ENCODE assay signal across 9 cellular contexts in genomic region chr6:7673063-7673536, GRCh38. TPM values are rescaled to one million over a fixed set of nuclear protein-coding genes. Genes with fewer than 3 reads are reported as not detected.
DNase-seq lines count a peak whose midpoint lies in the region; ATAC-seq and TF ChIP-seq lines count a peak whose summit lies in the region.
"Had no signal": no experiment of that assay in that cellular context is flagged by ENCODE, and none has a peak within 500 bp of the region (broad histone marks: within the 10 kb centered on the region; RNA-seq: fewer than 3 reads in every experiment).

No MANE protein-coding gene starts in this region.

- no peaks in the 10 kb centered on the region for H3K36me3 ChIP-seq in PC-3 (ENCODE audit: low read depth, low read length)
- H3K36me3 ChIP-seq in psoas muscle (ENCODE audit: insufficient read depth in 1 of 2, low read depth in 1 of 2) = no peaks in the 10 kb centered on the region

- 4 to 12% (median 5%) methylated on average over 12 to 16 of the region's 16 CpGs for WGBS in psoas muscle, 3 donors

- H3K27ac ChIP-seq in PC-3 (ENCODE audit: low read length) (peak overlapping the region; percentile 62), foreskin keratinocyte (peak overlapping the region; percentile 70), psoas muscle (no peak overlapping the region)

- CTCF ChIA-PET in PC-3 (lab: Charles Lee) = interaction anchor here (1.1 kb wide), 1 partner anchor 50 kb away, joined by 3 read pairs; no protein-coding TSS in a partner anchor

- peak overlapping the region; percentile 64 for H2AFZ ChIP-seq in PC-3 (ENCODE audit: low read length)

- POLR2A ChIA-PET in PC-3 (lab: Charles Lee; ENCODE audit: unreplicated experiment) = interaction anchor here (0.7 kb wide), 1 partner anchor 25 kb away, joined by 3 read pairs; no protein-coding TSS in a partner anchor

- no TSS peak for BruUV-seq in PC-3 (replicated peaks; lab: Mats Ljungman, UMichigan)

- no peaks in the 10 kb centered on the region for H3F3A ChIP-seq in PC-3 (ENCODE audit: low read length, unreplicated experiment)

- H3K4me1 ChIP-seq in PC-3 (ENCODE audit: insufficient read depth, low read length) = peaks cover 34% of the 10 kb centered on the region
- H3K4me1 ChIP-seq in foreskin keratinocyte = peaks cover 12% of the 10 kb centered on the region
- H3K4me1 ChIP-seq in psoas muscle = no peaks in the 10 kb centered on the region

- H3K79me2 ChIP-seq in PC-3 (ENCODE audit: low read length) = no peaks in the 10 kb centered on the region

- no peaks in the 10 kb centered on the region for H3K9me2 ChIP-seq in PC-3 (replicated peaks; ENCODE audit: low read length)

- H3K9me3 ChIP-seq in PC-3 (ENCODE audit: low read length) = no peaks in the 10 kb centered on the region
- H3K9me3 ChIP-seq in psoas muscle = no peaks in the 10 kb centered on the region

- peak overlapping the region; percentile 32; the same call in 1 of the 2 replicates for H3K9ac ChIP-seq in PC-3 (ENCODE audit: low read length)

- no peaks in the 10 kb centered on the region for H3K4me1 Mint-ChIP-seq in stimulated activated naive CD8-positive, alpha-beta T cell treated with anti-CD3 and anti-CD28 coated beads, Interleukin-15, amount 100 ng/mL, for 72 hours
- H3K4me1 Mint-ChIP-seq in activated T-helper 1 cell treated with anti-CD3 and anti-CD28 coated beads, Interleukin-12 subunit alpha, Interleukin-12 subunit beta, Interleukin-2, Interleukin-4 antibody, amounts not matched to agents 30 ng/mL and 10 ng/mL and 1 ng/mL, durations not matched to agents 14 hours and 24 hours and 36 hours (ENCODE audit: low read depth) = no peaks in the 10 kb centered on the region
- H3K4me1 Mint-ChIP-seq: activated naive CD8-positive, alpha-beta T cell treated with anti-CD3 and anti-CD28 coated beads, Interleukin-2, amount 10 ng/mL, durations not matched to agents 7 days and 5 days had no signal

- H3K9me3 Mint-ChIP-seq in stimulated activated naive CD8-positive, alpha-beta T cell treated with anti-CD3 and anti-CD28 coated beads, Interleukin-15, amount 100 ng/mL, for 72 hours = no peaks in the 10 kb centered on the region
- H3K9me3 Mint-ChIP-seq in activated T-helper 1 cell treated with anti-CD3 and anti-CD28 coated beads, Interleukin-12 subunit alpha, Interleukin-12 subunit beta, Interleukin-2, Interleukin-4 antibody, amounts not matched to agents 30 ng/mL and 10 ng/mL and 1 ng/mL, durations not matched to agents 14 hours and 24 hours and 36 hours = no peaks in the 10 kb centered on the region
- H3K9me3 Mint-ChIP-seq: activated naive CD8-positive, alpha-beta T cell treated with anti-CD3 and anti-CD28 coated beads, Interleukin-2, amount 10 ng/mL, durations not matched to agents 7 days and 5 days had no signal

- H3K27me3 ChIP-seq in PC-3 (ENCODE audit: low read length) (no peaks in the 10 kb centered on the region), foreskin keratinocyte (no peaks in the 10 kb centered on the region), psoas muscle (ENCODE audit: insufficient read depth in 3 of 3, low read length in 2 of 3) (peaks cover 0 to 15% (median 0%) of the 10 kb centered on the region in 3 donors)

- H4K20me1 ChIP-seq in PC-3 (ENCODE audit: low read length) = no peaks in the 10 kb centered on the region

- DNase-seq in ELR (ENCODE audit: low read depth) = peak; percentile 35
- peak; percentile 87 for DNase-seq in PC-3
- DNase-seq in foreskin keratinocyte = peak in 1 of 2 donors; percentile 52
- peak; percentile 44 to 70 for DNase-seq in psoas muscle
- DNase-seq in stimulated activated naive CD8-positive, alpha-beta T cell treated with anti-CD3 and anti-CD28 coated beads, Interleukin-15, amount 100 ng/mL, for 72 hours = no peak
- DNase-seq in NCI-H1048 (lab: John Stamatoyannopoulos, UW) = no peak
- DNase-seq in activated T-helper 1 cell treated with anti-CD3 and anti-CD28 coated beads, Interleukin-12 subunit alpha, Interleukin-12 subunit beta, Interleukin-2, Interleukin-4 antibody, amounts not matched to agents 30 ng/mL and 10 ng/mL and 1 ng/mL, durations not matched to agents 14 hours and 24 hours and 36 hours (ENCODE audit: low spot score) = no peak
- DNase-seq: activated naive CD8-positive, alpha-beta T cell treated with anti-CD3 and anti-CD28 coated beads, Interleukin-2, amount 10 ng/mL, durations not matched to agents 7 days and 5 days had no signal

- H3K4me3 Mint-ChIP-seq in stimulated activated naive CD8-positive, alpha-beta T cell treated with anti-CD3 and anti-CD28 coated beads, Interleukin-15, amount 100 ng/mL, for 72 hours = no peak overlapping the region
- no peak overlapping the region for H3K4me3 Mint-ChIP-seq in activated T-helper 1 cell treated with anti-CD3 and anti-CD28 coated beads, Interleukin-12 subunit alpha, Interleukin-12 subunit beta, Interleukin-2, Interleukin-4 antibody, amounts not matched to agents 30 ng/mL and 10 ng/mL and 1 ng/mL, durations not matched to agents 14 hours and 24 hours and 36 hours
- H3K4me3 Mint-ChIP-seq: activated naive CD8-positive, alpha-beta T cell treated with anti-CD3 and anti-CD28 coated beads, Interleukin-2, amount 10 ng/mL, durations not matched to agents 7 days and 5 days had no signal

- H3K36me3 Mint-ChIP-seq in activated T-helper 1 cell treated with anti-CD3 and anti-CD28 coated beads, Interleukin-12 subunit alpha, Interleukin-12 subunit beta, Interleukin-2, Interleukin-4 antibody, amounts not matched to agents 30 ng/mL and 10 ng/mL and 1 ng/mL, durations not matched to agents 14 hours and 24 hours and 36 hours (ENCODE audit: low read depth) = no peaks in the 10 kb centered on the region
- H3K36me3 Mint-ChIP-seq: activated naive CD8-positive, alpha-beta T cell treated with anti-CD3 and anti-CD28 coated beads, Interleukin-2, amount 10 ng/mL, durations not matched to agents 7 days and 5 days had no signal

- peaks cover 18% of the 10 kb centered on the region for H3K27me3 Mint-ChIP-seq in stimulated activated naive CD8-positive, alpha-beta T cell treated with anti-CD3 and anti-CD28 coated beads, Interleukin-15, amount 100 ng/mL, for 72 hours
- H3K27me3 Mint-ChIP-seq in activated T-helper 1 cell treated with anti-CD3 and anti-CD28 coated beads, Interleukin-12 subunit alpha, Interleukin-12 subunit beta, Interleukin-2, Interleukin-4 antibody, amounts not matched to agents 30 ng/mL and 10 ng/mL and 1 ng/mL, durations not matched to agents 14 hours and 24 hours and 36 hours (ENCODE audit: insufficient read depth) = no peaks in the 10 kb centered on the region

- TF ChIP-seq CTCF in PC-3 (conservative IDR thresholded peaks at IDR 0.05; ENCODE audit: low read depth, low read length) = peak; percentile 55
- peak; percentile 66 for TF ChIP-seq CTCF in foreskin keratinocyte (conservative IDR thresholded peaks at IDR 0.05)
- no peak for TF ChIP-seq CTCF in psoas muscle (IDR thresholded peaks at IDR 0.05)

- no peak overlapping the region for H3K27ac Mint-ChIP-seq in stimulated activated naive CD8-positive, alpha-beta T cell treated with anti-CD3 and anti-CD28 coated beads, Interleukin-15, amount 100 ng/mL, for 72 hours
- H3K27ac Mint-ChIP-seq in activated T-helper 1 cell treated with anti-CD3 and anti-CD28 coated beads, Interleukin-12 subunit alpha, Interleukin-12 subunit beta, Interleukin-2, Interleukin-4 antibody, amounts not matched to agents 30 ng/mL and 10 ng/mL and 1 ng/mL, durations not matched to agents 14 hours and 24 hours and 36 hours = no peak overlapping the region
- H3K27ac Mint-ChIP-seq: activated naive CD8-positive, alpha-beta T cell treated with anti-CD3 and anti-CD28 coated beads, Interleukin-2, amount 10 ng/mL, durations not matched to agents 7 days and 5 days had no signal

- ATAC-seq in PC-3 = peak; percentile 79
- peak; percentile 86 for ATAC-seq in foreskin keratinocyte
- ATAC-seq in psoas muscle = peak in 2 of 4 donors; percentile 46 to 60
- ATAC-seq in stimulated activated naive CD8-positive, alpha-beta T cell treated with anti-CD3 and anti-CD28 coated beads, Interleukin-15, amount 100 ng/mL, for 72 hours = no peak
- no peak for ATAC-seq in HG02981 (IDR thresholded peaks at IDR 0.05; ENCODE audit: unreplicated experiment)

- H3K4me2 ChIP-seq in PC-3 (ENCODE audit: low read length) = peak overlapping the region; percentile 67

- no peak overlapping the region for H3K4me3 ChIP-seq in PC-3 (ENCODE audit: low read length)
- peak overlapping the region; percentile 22 for H3K4me3 ChIP-seq in psoas muscle

- intact Hi-C loops in PC-3 (cut with micrococcal nuclease) = loop anchor here (5.0 kb wide), 1 partner anchor 334 kb away; no protein-coding TSS in a partner anchor
- intact Hi-C loops in psoas muscle (cut with DNase I) = no loop called here
- intact Hi-C loops in activated T-helper 1 cell treated with anti-CD3 and anti-CD28 coated beads, Interleukin-12 subunit alpha, Interleukin-12 subunit beta, Interleukin-2, Interleukin-4 antibody, amounts not matched to agents 30 ng/mL and 10 ng/mL and 1 ng/mL, durations not matched to agents 14 hours and 24 hours and 36 hours (cut with micrococcal nuclease) = no loop called here

RNA-seq across cellular contexts. Expression of gene BMP6, which starts 52.8 kb away (rescaled TPM):
- total RNA-seq in PC-3 (2014; rRNA removed) (0.15 and 1.3 TPM in 2 replicates), foreskin keratinocyte (0.18 and 2.3 TPM in 2 replicates), psoas muscle (1 to 10 TPM; 1.5 to 4.9 (median 2.8) TPM)
- polyA plus RNA-seq in foreskin keratinocyte (0.07 and 1.0 TPM in 2 replicates), psoas muscle (1 to 10 TPM in 2 of 3 donors, under 1 TPM in 1; 0.96 to 4.8 (median 3.4) TPM)
- total RNA-seq in activated T-helper 1 cell treated with anti-CD3 and anti-CD28 coated beads, Interleukin-12 subunit alpha, Interleukin-12 subunit beta, Interleukin-2, Interleukin-4 antibody, amounts not matched to agents 30 ng/mL and 10 ng/mL and 1 ng/mL, durations not matched to agents 14 hours and 24 hours and 36 hours = 0.86 and 1.1 TPM in 2 replicates
- total RNA-seq: activated naive CD8-positive, alpha-beta T cell treated with anti-CD3 and anti-CD28 coated beads, Interleukin-2, amount 10 ng/mL, durations not matched to agents 7 days and 5 days had no signal

Comparison
In these comparisons a context has a peak if more than half of its experiments do, and no peak if none do; other contexts are left out.
1. DNase-seq: peak in ELR (single experiment), PC-3 (single experiment) and psoas muscle (2 of 2); none in stimulated activated naive CD8-positive, alpha-beta T cell treated with anti-CD3 and anti-CD28 coated beads, Interleukin-15, amount 100 ng/mL, for 72 hours (0 of 2), NCI-H1048 (single experiment) and activated T-helper 1 cell treated with anti-CD3 and anti-CD28 coated beads, Interleukin-12 subunit alpha, Interleukin-12 subunit beta, Interleukin-2, Interleukin-4 antibody, amounts not matched to agents 30 ng/mL and 10 ng/mL and 1 ng/mL, durations not matched to agents 14 hours and 24 hours and 36 hours (single experiment).
2. ATAC-seq: peak in PC-3 (single experiment) and foreskin keratinocyte (single experiment); none in stimulated activated naive CD8-positive, alpha-beta T cell treated with anti-CD3 and anti-CD28 coated beads, Interleukin-15, amount 100 ng/mL, for 72 hours (single experiment) and HG02981 (single experiment).